ENCODE assay signal across 22 cellular contexts in the genomic region with DNA sequence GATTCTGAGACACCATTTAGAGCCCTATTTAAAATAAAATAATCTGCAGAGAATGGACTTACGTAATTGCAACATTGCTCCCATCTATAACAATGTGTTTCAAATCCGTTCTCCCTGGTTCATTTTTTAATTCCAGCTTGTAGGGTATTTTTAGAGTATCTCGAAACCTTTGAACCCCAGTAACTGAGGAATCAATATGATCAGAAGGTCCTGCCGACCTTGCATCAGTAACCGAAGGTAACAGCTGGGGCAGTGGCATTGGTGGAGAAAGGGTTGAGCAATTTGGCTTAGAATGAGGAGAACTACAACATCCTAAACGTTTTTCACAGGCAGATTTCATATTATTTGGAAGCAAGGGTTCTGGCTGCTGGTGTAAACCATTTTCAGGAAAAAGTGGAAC. TPM values are rescaled to one million over a fixed set of nuclear protein-coding genes. Genes with fewer than 3 reads are reported as not detected.
DNase-seq lines count a peak whose midpoint lies in the region; ATAC-seq and TF ChIP-seq lines count a peak whose summit lies in the region.
"Had no signal": no experiment of that assay in that cellular context is flagged by ENCODE, and none has a peak within 500 bp of the region (broad histone marks: within the 10 kb centered on the region; RNA-seq: fewer than 3 reads in every experiment).

No MANE protein-coding gene starts in this region.

- WGBS in liver: 35% methylated on average over 6 of the region's 6 CpGs

- CTCF ChIA-PET in WTC11 (lab: Charles Lee): interaction anchor here (0.9 to 5.8 kb wide), 2 partner anchors 62 to 69 kb away, joined by 3 to 45 read pairs; no protein-coding TSS in a partner anchor

- intact Hi-C loops in cardiac septum (cut with DNase I): no loop called here

- no peak overlapping the region for H3K9ac ChIP-seq in liver (ENCODE audit: low read depth in 1 of 2, low read length in 2 of 2)

- H3K36me3 ChIP-seq in cardiac muscle cell (peaks cover 8% of the 10 kb centered on the region), liver (ENCODE audit: control insufficient read depth in 4 of 4, insufficient read depth in 3 of 4, low read depth in 1 of 4, low read length in 3 of 4) (no peaks in the 10 kb centered on the region)

- H3K27ac ChIP-seq in cardiac muscle cell (peak overlapping the region; percentile 70), liver (ENCODE audit: low read depth in 1 of 2, low read length in 2 of 2) (peak overlapping the region in 1 of 2 donors; percentile 14)
- H3K27ac ChIP-seq: RWPE1, SJCRH30 had no signal

- H3K27me3 Mint-ChIP-seq in WTC11 (ENCODE audit: low read depth): no peaks in the 10 kb centered on the region
- H3K27me3 Mint-ChIP-seq: IgD-negative memory B cell had no signal

- DNase-seq in cardiac muscle cell (ENCODE audit: low read depth in 1 of 2, low spot score in 1 of 2): no peak
- DNase-seq in cardiac septum (ENCODE audit: low spot score): no peak
- DNase-seq in WTC11 (ENCODE audit: low spot score): no peak
- DNase-seq in stimulated activated effector memory CD8-positive, alpha-beta T cell treated with anti-CD3 and anti-CD28 coated beads, Interleukin-12 subunit alpha, Interleukin-12 subunit beta, amount 100 ng/mL, for 72 hours (ENCODE audit: low spot score in 2 of 2): no peak
- no peak for DNase-seq in hepatic stellate cell (ENCODE audit: low spot score)
- DNase-seq: C1 segment of cervical spinal cord, EL, HFFc6, Kasumi-1, MV-4-11, NCI-H1417 treated with DMSO at 0.1 percent for 48 hours, NCI-H2029, NCI-H2171, NCI-H446, NCI-H748 treated with DMSO at 0.1 percent for 48 hours, PC-3, SJCRH30 had no signal

- H3K4me1 ChIP-seq in cardiac muscle cell (ENCODE audit: low read depth) (peaks cover 28% of the 10 kb centered on the region), liver (ENCODE audit: control insufficient read depth in 4 of 4, insufficient read depth in 4 of 4, low read length in 3 of 4) (peaks cover 21 to 61% (median 49%) of the 10 kb centered on the region in 4 donors)

- no peak for TF ChIP-seq CTCF in cardiac muscle cell (IDR thresholded peaks at IDR 0.05; ENCODE audit: low read depth, low read length)
- TF ChIP-seq CTCF in WTC11 (IDR thresholded peaks at IDR 0.05): no peak
- no peak for TF ChIP-seq CTCF in liver (IDR thresholded peaks at IDR 0.05; ENCODE audit: low read depth, low read length, missing input control)

- H3K4me3 ChIP-seq in cardiac muscle cell: no peak overlapping the region
- no peak overlapping the region for H3K4me3 ChIP-seq in liver (ENCODE audit: low read depth in 1 of 3, low read length in 3 of 3)
- H3K4me3 ChIP-seq: SJCRH30 had no signal

- peak; percentile 47 to 51 for TF ChIP-seq RAD21 in liver (IDR thresholded peaks at IDR 0.05)

- POLR2A ChIA-PET in WTC11 (lab: Charles Lee): no interaction called here

- no peaks in the 10 kb centered on the region for H3K27me3 ChIP-seq in cardiac muscle cell
- no peaks in the 10 kb centered on the region for H3K27me3 ChIP-seq in liver (ENCODE audit: control insufficient read depth in 4 of 4, insufficient read depth in 4 of 4, low read length in 3 of 4)
- H3K27me3 ChIP-seq: SJCRH30 had no signal

- H3K27ac Mint-ChIP-seq in WTC11: peak overlapping the region; percentile 72; the same call in 1 of the 2 replicates
- H3K27ac Mint-ChIP-seq in stimulated activated effector memory CD8-positive, alpha-beta T cell treated with anti-CD3 and anti-CD28 coated beads, Interleukin-12 subunit alpha, Interleukin-12 subunit beta, amount 100 ng/mL, for 72 hours: peak overlapping the region; percentile 59
- H3K27ac Mint-ChIP-seq: HFFc6 had no signal

- no peaks in the 10 kb centered on the region for H3K9me3 ChIP-seq in cardiac muscle cell (ENCODE audit: low read depth)
- H3K9me3 ChIP-seq in liver (ENCODE audit: control insufficient read depth in 4 of 4, low read length in 3 of 4): no peaks in the 10 kb centered on the region
- H3K9me3 ChIP-seq: SJCRH30 had no signal

- peaks cover 37% of the 10 kb centered on the region for H3K4me1 Mint-ChIP-seq in WTC11
- H3K4me1 Mint-ChIP-seq in stimulated activated effector memory CD8-positive, alpha-beta T cell treated with anti-CD3 and anti-CD28 coated beads, Interleukin-12 subunit alpha, Interleukin-12 subunit beta, amount 100 ng/mL, for 72 hours: peaks cover 67% of the 10 kb centered on the region

- H3K36me3 Mint-ChIP-seq in WTC11: peaks cover 23% of the 10 kb centered on the region
- H3K36me3 Mint-ChIP-seq in stimulated activated effector memory CD8-positive, alpha-beta T cell treated with anti-CD3 and anti-CD28 coated beads, Interleukin-12 subunit alpha, Interleukin-12 subunit beta, amount 100 ng/mL, for 72 hours: peaks cover 39% of the 10 kb centered on the region

- ATAC-seq in WTC11 (no peak), HG03342 (IDR thresholded peaks at IDR 0.05; ENCODE audit: unreplicated experiment) (no peak), HG03095 (IDR thresholded peaks at IDR 0.05; ENCODE audit: unreplicated experiment) (no peak)
- ATAC-seq in stimulated activated effector memory CD8-positive, alpha-beta T cell treated with anti-CD3 and anti-CD28 coated beads, Interleukin-12 subunit alpha, Interleukin-12 subunit beta, amount 100 ng/mL, for 72 hours: no peak
- ATAC-seq: PC-3 had no signal

- peaks cover 4% of the 10 kb centered on the region for H3K9me3 Mint-ChIP-seq in WTC11
- no peaks in the 10 kb centered on the region for H3K9me3 Mint-ChIP-seq in stimulated activated effector memory CD8-positive, alpha-beta T cell treated with anti-CD3 and anti-CD28 coated beads, Interleukin-12 subunit alpha, Interleukin-12 subunit beta, amount 100 ng/mL, for 72 hours
- H3K9me3 Mint-ChIP-seq: HFFc6, IgD-negative memory B cell had no signal

- H3K4me3 Mint-ChIP-seq in WTC11: no peak overlapping the region
- H3K4me3 Mint-ChIP-seq in stimulated activated effector memory CD8-positive, alpha-beta T cell treated with anti-CD3 and anti-CD28 coated beads, Interleukin-12 subunit alpha, Interleukin-12 subunit beta, amount 100 ng/mL, for 72 hours: no peak overlapping the region
- H3K4me3 Mint-ChIP-seq: HFFc6, IgD-negative memory B cell had no signal

TF ChIP-seq in WTC11, 78 proteins besides CTCF, POLR2A, EP300 and RAD21 (continues in another document):
- TF ChIP-seq, protein P1, sequence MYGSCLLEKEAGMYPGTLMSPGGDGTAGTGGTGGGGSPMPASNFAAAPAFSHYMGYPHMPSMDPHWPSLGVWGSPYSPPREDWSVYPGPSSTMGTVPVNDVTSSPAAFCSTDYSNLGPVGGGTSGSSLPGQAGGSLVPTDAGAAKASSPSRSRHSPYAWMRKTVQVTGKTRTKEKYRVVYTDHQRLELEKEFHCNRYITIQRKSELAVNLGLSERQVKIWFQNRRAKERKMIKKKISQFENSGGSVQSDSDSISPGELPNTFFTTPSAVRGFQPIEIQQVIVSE (CRISPR knock-in tag; IDR thresholded peaks at IDR 0.05; ENCODE audit: borderline replicate concordance): no peak
- TF ChIP-seq, protein P2, sequence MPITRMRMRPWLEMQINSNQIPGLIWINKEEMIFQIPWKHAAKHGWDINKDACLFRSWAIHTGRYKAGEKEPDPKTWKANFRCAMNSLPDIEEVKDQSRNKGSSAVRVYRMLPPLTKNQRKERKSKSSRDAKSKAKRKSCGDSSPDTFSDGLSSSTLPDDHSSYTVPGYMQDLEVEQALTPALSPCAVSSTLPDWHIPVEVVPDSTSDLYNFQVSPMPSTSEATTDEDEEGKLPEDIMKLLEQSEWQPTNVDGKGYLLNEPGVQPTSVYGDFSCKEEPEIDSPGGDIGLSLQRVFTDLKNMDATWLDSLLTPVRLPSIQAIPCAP (CRISPR knock-in tag; IDR thresholded peaks at IDR 0.05): no peak
- TF ChIP-seq TP53 (CRISPR knock-in tag; IDR thresholded peaks at IDR 0.05): no peak
- TF ChIP-seq JUN (CRISPR knock-in tag; IDR thresholded peaks at IDR 0.05): no peak
- TF ChIP-seq SMAD3 (CRISPR knock-in tag; IDR thresholded peaks at IDR 0.05; ENCODE audit: borderline replicate concordance): no peak
- TF ChIP-seq GRHL2 (CRISPR knock-in tag; IDR thresholded peaks at IDR 0.05; ENCODE audit: insufficient replicate concordance, severe bottlenecking): no peak

TF ChIP-seq in liver, 16 proteins besides CTCF, POLR2A, EP300 and RAD21 (continues in another document):
- peak in 1 of 2 donors; percentile 63 for TF ChIP-seq EGR1 (IDR thresholded peaks at IDR 0.05; ENCODE audit: low read depth in 2 of 2)
- peak; percentile 66 to 89 for TF ChIP-seq JUND (IDR thresholded peaks at IDR 0.05)
- TF ChIP-seq, protein P3, sequence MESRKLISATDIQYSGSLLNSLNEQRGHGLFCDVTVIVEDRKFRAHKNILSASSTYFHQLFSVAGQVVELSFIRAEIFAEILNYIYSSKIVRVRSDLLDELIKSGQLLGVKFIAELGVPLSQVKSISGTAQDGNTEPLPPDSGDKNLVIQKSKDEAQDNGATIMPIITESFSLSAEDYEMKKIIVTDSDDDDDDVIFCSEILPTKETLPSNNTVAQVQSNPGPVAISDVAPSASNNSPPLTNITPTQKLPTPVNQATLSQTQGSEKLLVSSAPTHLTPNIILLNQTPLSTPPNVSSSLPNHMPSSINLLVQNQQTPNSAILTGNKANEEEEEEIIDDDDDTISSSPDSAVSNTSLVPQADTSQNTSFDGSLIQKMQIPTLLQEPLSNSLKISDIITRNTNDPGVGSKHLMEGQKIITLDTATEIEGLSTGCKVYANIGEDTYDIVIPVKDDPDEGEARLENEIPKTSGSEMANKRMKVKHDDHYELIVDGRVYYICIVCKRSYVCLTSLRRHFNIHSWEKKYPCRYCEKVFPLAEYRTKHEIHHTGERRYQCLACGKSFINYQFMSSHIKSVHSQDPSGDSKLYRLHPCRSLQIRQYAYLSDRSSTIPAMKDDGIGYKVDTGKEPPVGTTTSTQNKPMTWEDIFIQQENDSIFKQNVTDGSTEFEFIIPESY (IDR thresholded peaks at IDR 0.05): peak; percentile 81
- peak; percentile 93 to 94 for TF ChIP-seq RXRA (IDR thresholded peaks at IDR 0.05)
- TF ChIP-seq NR2F2 (IDR thresholded peaks at IDR 0.05): peak; percentile 81

RNA-seq across cellular contexts. Expression of a gene that starts 49.3 kb away (rescaled TPM):
- 9.7 and 10.5 TPM in 2 replicates for total RNA-seq in cardiac muscle cell
- polyA plus RNA-seq in cardiac muscle cell: 18.3 and 26.2 TPM in 2 replicates
- 20.9 TPM for total RNA-seq in cardiac septum
- total RNA-seq in WTC11 (2021): 25.6 to 33.5 TPM (median 29.3 TPM) in 3 replicates
- 10 to 100 TPM; 10.8 to 14.5 TPM for total RNA-seq in liver
- 1 to 10 TPM; 4.4 to 5.7 TPM for polyA plus RNA-seq in liver
